In the genomic region with DNA sequence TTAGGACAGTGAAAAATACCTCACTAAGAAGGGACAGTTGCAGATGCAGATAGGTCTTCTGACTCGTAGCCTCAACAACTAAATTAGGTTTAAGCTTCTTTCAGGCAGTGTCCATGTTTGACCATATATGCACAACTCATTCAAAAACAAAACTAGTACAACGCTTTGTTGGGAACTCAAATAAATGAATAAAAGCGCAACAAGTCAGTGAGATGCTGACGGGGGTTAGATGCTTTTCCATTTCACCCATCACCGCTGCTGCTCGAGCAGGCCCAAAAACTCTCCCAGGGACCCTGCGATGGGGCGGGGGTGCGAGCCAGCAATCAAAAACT, we compare ENCODE assay signal across 9 cellular contexts. TPM values are rescaled to one million over a fixed set of nuclear protein-coding genes. Genes with fewer than 3 reads are reported as not detected.
DNase-seq lines count a peak whose midpoint lies in the region; ATAC-seq and TF ChIP-seq lines count a peak whose summit lies in the region.
"Had no signal": no experiment of that assay in that cellular context is flagged by ENCODE, and none has a peak within 500 bp of the region (broad histone marks: within the 10 kb centered on the region; RNA-seq: fewer than 3 reads in every experiment).

No MANE protein-coding gene starts in this region.

- H3K9me3 ChIP-seq in H9 (ENCODE audit: control insufficient read depth, low read depth, low read length) (no peaks in the 10 kb centered on the region), right cardiac atrium (ENCODE audit: control insufficient read depth, low read length) (no peaks in the 10 kb centered on the region), smooth muscle cell (replicated peaks; ENCODE audit: low read depth) (no peaks in the 10 kb centered on the region)

- H2BK15ac ChIP-seq in H9 (ENCODE audit: low read depth, low read length), result no peak overlapping the region

- no peaks in the 10 kb centered on the region for H3K27me3 ChIP-seq in H9 (ENCODE audit: insufficient read depth, low read length)
- no peaks in the 10 kb centered on the region for H3K27me3 ChIP-seq in right cardiac atrium (ENCODE audit: control insufficient read depth, insufficient read depth)
- no peaks in the 10 kb centered on the region for H3K27me3 ChIP-seq in smooth muscle cell (ENCODE audit: low read depth)

- no peak overlapping the region for H2AFZ ChIP-seq in H9 (ENCODE audit: low read length)
- peak overlapping the region; percentile 88 for H2AFZ ChIP-seq in smooth muscle cell (ENCODE audit: low read depth)

- peak overlapping the region; percentile 91 for H3K4me3 ChIP-seq in right cardiac atrium (ENCODE audit: low read length)
- peak overlapping the region; percentile 81 for H3K4me3 ChIP-seq in smooth muscle cell

- H4K20me1 ChIP-seq in H9 (ENCODE audit: control insufficient read depth, insufficient read depth, insufficient read length) (no peaks in the 10 kb centered on the region), smooth muscle cell (ENCODE audit: low read depth) (peaks cover 5% of the 10 kb centered on the region)

- WGBS in H9 (ENCODE audit: extremely low coverage, insufficient read length, low lambda C conversion rate), result no CpG with 5 or more reads among the region's 9 CpGs
- 2% methylated on average over 9 of the region's 9 CpGs for WGBS in right cardiac atrium
- 5% methylated on average over 9 of the region's 9 CpGs for WGBS in smooth muscle cell (ENCODE audit: low lambda C conversion rate)

- H3K4me3 Mint-ChIP-seq in H9 (peak overlapping the region; percentile 83 to 92), WTC11 (peak overlapping the region; percentile 76)

- no peak overlapping the region for H3T11ph ChIP-seq in H9 (ENCODE audit: low read length)

- no peak overlapping the region for H3K27ac ChIP-seq in H9 (ENCODE audit: insufficient read length, low read depth, low read length)
- no peak overlapping the region for H3K27ac ChIP-seq in right cardiac atrium (ENCODE audit: low read length)
- peak overlapping the region; percentile 80 for H3K27ac ChIP-seq in smooth muscle cell (ENCODE audit: low read depth)

- H3K4ac ChIP-seq in H9 (ENCODE audit: low read depth, low read length), result no peak overlapping the region

- POLR2A ChIA-PET in WTC11 (lab: Charles Lee), result interaction anchor here (1.4 kb wide), 1 partner anchor 68 kb away, joined by 3 read pairs; the partner anchor contains the start of gene SLC48A1

- DNase-seq in H9 (no peak), WTC11 (ENCODE audit: low spot score) (no peak), right cardiac atrium (no peak), smooth muscle cell (lab: John Stamatoyannopoulos, UW; ENCODE audit: unreplicated experiment) (no peak), mucosa of gallbladder (ENCODE audit: low spot score) (no peak)

- no peak overlapping the region for H2BK12ac ChIP-seq in H9 (ENCODE audit: insufficient read length, low read depth, low read length)

- H2BK120ac ChIP-seq in H9 (ENCODE audit: low read depth, low read length, poor library complexity, severe bottlenecking), result no peak overlapping the region

- H3K27ac Mint-ChIP-seq in H9 (peak overlapping the region in 1 of 3 experiments; percentile 18; a peak in 2 of 7 replicates), WTC11 (peak overlapping the region; percentile 39; the same call in 1 of the 2 replicates)

- no peak overlapping the region for H4K5ac ChIP-seq in H9 (ENCODE audit: insufficient read length, low read depth, low read length)

- no peak overlapping the region for H4K8ac ChIP-seq in H9 (replicated peaks; ENCODE audit: insufficient read length, low read depth, low read length)

- H2BK20ac ChIP-seq in H9 (ENCODE audit: low read depth, low read length, poor library complexity, severe bottlenecking), result no peak overlapping the region

- no peak overlapping the region for H3K23ac ChIP-seq in H9 (ENCODE audit: insufficient read length, low read depth, low read length)

- no peak overlapping the region for H2BK5ac ChIP-seq in H9 (ENCODE audit: insufficient read length, low read length)

- H2AK5ac ChIP-seq in H9 (ENCODE audit: insufficient read length, low read length), result no peak overlapping the region

- H3F3A ChIP-seq in smooth muscle cell (ENCODE audit: low read depth), result peaks cover 6% of the 10 kb centered on the region

- H3K9me3 Mint-ChIP-seq in H9 (no peaks in the 10 kb centered on the region), WTC11 (no peaks in the 10 kb centered on the region)

- peak; percentile 10 for ATAC-seq in WTC11
- no peak for ATAC-seq in right cardiac atrium
- no peak for ATAC-seq in GM19023 (IDR thresholded peaks at IDR 0.05; ENCODE audit: unreplicated experiment)
- no peak for ATAC-seq in GM21717 (IDR thresholded peaks at IDR 0.05; ENCODE audit: unreplicated experiment)
- ATAC-seq in GM19455 (IDR thresholded peaks at IDR 0.05; ENCODE audit: unreplicated experiment), result no peak

- H3K79me2 ChIP-seq in H9 (ENCODE audit: insufficient read depth, low read length) (peaks cover 7% of the 10 kb centered on the region; the same call in 1 of the 2 replicates), smooth muscle cell (ENCODE audit: low read depth) (peaks cover 31% of the 10 kb centered on the region)

- H3K9ac ChIP-seq in H9 (ENCODE audit: extremely low read depth, insufficient read length, low read length), result peak overlapping the region; percentile 82
- peak overlapping the region; percentile 90 for H3K9ac ChIP-seq in smooth muscle cell (ENCODE audit: low read depth)

- H3K36me3 Mint-ChIP-seq in H9 (ENCODE audit: insufficient read depth in 1 of 3, low read depth in 3 of 3), result peaks cover 2 to 21% (median 19%) of the 10 kb centered on the region in 3 experiments
- H3K36me3 Mint-ChIP-seq in WTC11, result peaks cover 7% of the 10 kb centered on the region; the same call in 1 of the 2 replicates

- no peak overlapping the region for H3K18ac ChIP-seq in H9 (ENCODE audit: insufficient read length, low read depth, low read length)

- CTCF ChIA-PET in WTC11 (lab: Charles Lee), result interaction anchor here (0.7 kb wide), 1 partner anchor 133 kb away, joined by 3 read pairs; no protein-coding TSS in a partner anchor

- intact Hi-C loops in right cardiac atrium (cut with DNase I), result no loop called here

- H3K4me1 Mint-ChIP-seq in H9, result peaks cover 20 to 23% of the 10 kb centered on the region in 2 experiments
- H3K4me1 Mint-ChIP-seq in WTC11, result peaks cover 21% of the 10 kb centered on the region

- H3K23me2 ChIP-seq in H9 (ENCODE audit: insufficient read length, low read depth, low read length, poor library complexity, severe bottlenecking), result peaks cover 6% of the 10 kb centered on the region

- H4K91ac ChIP-seq in H9 (ENCODE audit: insufficient read length, low read depth, low read length), result no peak overlapping the region

- H3K27me3 Mint-ChIP-seq in H9 (ENCODE audit: low read depth) (no peaks in the 10 kb centered on the region), WTC11 (ENCODE audit: low read depth) (no peaks in the 10 kb centered on the region)

- H3K79me1 ChIP-seq in H9 (ENCODE audit: insufficient read depth, low read depth, low read length, poor library complexity, severe bottlenecking), result no peaks in the 10 kb centered on the region

- no peaks in the 10 kb centered on the region for H3K36me3 ChIP-seq in smooth muscle cell (ENCODE audit: low read depth)

- no peak for TF ChIP-seq CTCF in H9 (conservative IDR thresholded peaks at IDR 0.05)
- no peak; the same call in 1 of the 2 replicates for TF ChIP-seq CTCF in WTC11 (IDR thresholded peaks at IDR 0.05)
- TF ChIP-seq CTCF in smooth muscle cell (IDR thresholded peaks at IDR 0.05; ENCODE audit: borderline replicate concordance, insufficient read depth, poor library complexity, severe bottlenecking), result no peak

- no peak overlapping the region for H3K56ac ChIP-seq in H9 (ENCODE audit: insufficient read length, low read depth, low read length)

- H3K4me1 ChIP-seq in H9 (ENCODE audit: insufficient read depth, low read length) (no peaks in the 10 kb centered on the region; the same call in 1 of the 2 replicates), right cardiac atrium (ENCODE audit: control insufficient read depth, insufficient read depth, low read length) (no peaks in the 10 kb centered on the region), smooth muscle cell (ENCODE audit: low read depth) (peaks cover 7% of the 10 kb centered on the region)

- no peak overlapping the region for H3K14ac ChIP-seq in H9 (ENCODE audit: insufficient read depth, low read length)

- H3K4me2 ChIP-seq in H9 (ENCODE audit: insufficient read depth, insufficient read length, low read length), result peak overlapping the region; percentile 96
- peak overlapping the region; percentile 90 for H3K4me2 ChIP-seq in smooth muscle cell

TF ChIP-seq in WTC11, 78 proteins besides CTCF, POLR2A, EP300 and RAD21 (continues in another document):
- TF ChIP-seq, protein P1, sequence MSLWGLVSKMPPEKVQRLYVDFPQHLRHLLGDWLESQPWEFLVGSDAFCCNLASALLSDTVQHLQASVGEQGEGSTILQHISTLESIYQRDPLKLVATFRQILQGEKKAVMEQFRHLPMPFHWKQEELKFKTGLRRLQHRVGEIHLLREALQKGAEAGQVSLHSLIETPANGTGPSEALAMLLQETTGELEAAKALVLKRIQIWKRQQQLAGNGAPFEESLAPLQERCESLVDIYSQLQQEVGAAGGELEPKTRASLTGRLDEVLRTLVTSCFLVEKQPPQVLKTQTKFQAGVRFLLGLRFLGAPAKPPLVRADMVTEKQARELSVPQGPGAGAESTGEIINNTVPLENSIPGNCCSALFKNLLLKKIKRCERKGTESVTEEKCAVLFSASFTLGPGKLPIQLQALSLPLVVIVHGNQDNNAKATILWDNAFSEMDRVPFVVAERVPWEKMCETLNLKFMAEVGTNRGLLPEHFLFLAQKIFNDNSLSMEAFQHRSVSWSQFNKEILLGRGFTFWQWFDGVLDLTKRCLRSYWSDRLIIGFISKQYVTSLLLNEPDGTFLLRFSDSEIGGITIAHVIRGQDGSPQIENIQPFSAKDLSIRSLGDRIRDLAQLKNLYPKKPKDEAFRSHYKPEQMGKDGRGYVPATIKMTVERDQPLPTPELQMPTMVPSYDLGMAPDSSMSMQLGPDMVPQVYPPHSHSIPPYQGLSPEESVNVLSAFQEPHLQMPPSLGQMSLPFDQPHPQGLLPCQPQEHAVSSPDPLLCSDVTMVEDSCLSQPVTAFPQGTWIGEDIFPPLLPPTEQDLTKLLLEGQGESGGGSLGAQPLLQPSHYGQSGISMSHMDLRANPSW (CRISPR knock-in tag; conservative IDR thresholded peaks at IDR 0.05; ENCODE audit: low read depth), result no peak
- TF ChIP-seq FOXK1 (CRISPR knock-in tag; IDR thresholded peaks at IDR 0.05), result no peak

RNA-seq across cellular contexts. Expression of gene RPAP3, which starts 0.6 kb away (rescaled TPM):
- total RNA-seq in H9 (2021), result 48.9 and 53.3 TPM in 2 replicates
- total RNA-seq in WTC11 (2021), result 34.4 to 44.3 TPM (median 40.6 TPM) in 3 replicates
- total RNA-seq in right cardiac atrium, result 10 to 100 TPM; 15.4 to 22.8 (median 21.3) TPM
- polyA plus RNA-seq in right cardiac atrium, result 11.9 TPM
- 23.0 and 28.6 TPM in 2 replicates for total RNA-seq in smooth muscle cell
- polyA plus RNA-seq in smooth muscle cell, result 17.0 and 18.9 TPM in 2 replicates
- 20.2 TPM for total RNA-seq in mucosa of gallbladder

RNA-seq across cellular contexts. Expression of gene ENDOU, which starts 20.1 kb away (rescaled TPM):
- not detected in 2 replicates for total RNA-seq in H9 (2021)
- total RNA-seq in WTC11 (2021), result not detected in 3 replicates
- total RNA-seq in right cardiac atrium, result under 1 TPM; 0.28 to 0.86 (median 0.51) TPM
- polyA plus RNA-seq in right cardiac atrium, result 0.45 TPM
- 1.8 and 5.1 TPM in 2 replicates for total RNA-seq in smooth muscle cell
- polyA plus RNA-seq in smooth muscle cell, result 0.47 and 0.74 TPM in 2 replicates
- total RNA-seq in mucosa of gallbladder, result not detected
- total RNA-seq: M059J had no signal

RNA-seq across cellular contexts. Expression of gene RAPGEF3, which starts 53.5 kb away (rescaled TPM):
- total RNA-seq in H9 (2021) (5.6 and 7.4 TPM in 2 replicates), WTC11 (2021) (9.0 to 13.3 TPM (median 9.7 TPM) in 3 replicates), right cardiac atrium (10 to 100 TPM; 14.1 to 28.7 (median 23.3) TPM), smooth muscle cell (4.0 and 5.6 TPM in 2 replicates), mucosa of gallbladder (54.8 TPM)
- polyA plus RNA-seq in right cardiac atrium (44.9 TPM), smooth muscle cell (1.9 and 3.6 TPM in 2 replicates)
